In genomic region chr10:79716917-79717579, GRCh38 we compare ENCODE assay signal across 2 cellular contexts. TPM values are rescaled to one million over a fixed set of nuclear protein-coding genes. Genes with fewer than 3 reads are reported as not detected.
"Had no signal": no experiment of that assay in that cellular context is flagged by ENCODE, and none has a peak within 500 bp of the region (broad histone marks: within the 10 kb centered on the region; RNA-seq: fewer than 3 reads in every experiment).

No MANE protein-coding gene starts in this region.

RNA-seq across cellular contexts. Expression of gene NUTM2B, which starts 14.0 kb away (rescaled TPM):
- total RNA-seq: kidney epithelial cell had no signal
- polyA plus RNA-seq: smooth muscle cell had no signal
